ENCODE assay signal across 8 cellular contexts in the genomic region with DNA sequence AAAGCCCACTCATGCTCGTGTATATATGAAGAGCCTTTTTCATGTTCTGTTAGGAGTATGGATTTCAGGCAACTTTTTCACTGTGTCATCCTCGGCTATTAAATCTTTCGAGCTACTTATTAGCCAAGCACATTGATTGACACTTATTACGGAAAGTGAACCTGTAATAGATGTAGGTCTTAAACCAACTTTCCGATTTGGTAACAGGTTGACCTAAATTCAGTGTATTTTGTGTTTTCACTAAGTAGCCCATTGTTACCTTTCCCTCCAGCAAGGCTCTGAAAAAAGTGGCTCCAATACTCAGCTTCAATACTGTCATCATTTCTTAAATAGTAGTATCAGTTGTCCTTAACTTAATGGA. TPM values are rescaled to one million over a fixed set of nuclear protein-coding genes. Genes with fewer than 3 reads are reported as not detected.
DNase-seq lines count a peak whose midpoint lies in the region; ATAC-seq and TF ChIP-seq lines count a peak whose summit lies in the region.

No MANE protein-coding gene starts in this region.

- H3K27ac ChIP-seq in BLaER1 treated with 17β-estradiol and CSF1 and Interleukin-3, amounts not matched to agents 10 nM and 100 nM: peak overlapping the region; percentile 95 to 99 (median 98)
- H3K27ac ChIP-seq in Karpas-422 (ENCODE audit: low read length): peak overlapping the region; percentile 78
- H3K27ac ChIP-seq in dorsolateral prefrontal cortex: peak overlapping the region in 43 of 59 donors; percentile 63 to 98 (median 96)
- no peak overlapping the region for H3K27ac ChIP-seq in neural progenitor cell

- peaks cover 7% of the 10 kb centered on the region for H3K27me3 Mint-ChIP-seq in neural progenitor cell (ENCODE audit: insufficient read depth, low read depth)

- peaks cover 38 to 64% (median 59%) of the 10 kb centered on the region in 11 experiments for H4K20me1 ChIP-seq in BLaER1 treated with 17β-estradiol and CSF1 and Interleukin-3, amounts not matched to agents 10 nM and 100 nM
- peaks cover 16% of the 10 kb centered on the region for H4K20me1 ChIP-seq in Karpas-422 (ENCODE audit: insufficient read depth, low read depth, low read length)
- peaks cover 32% of the 10 kb centered on the region for H4K20me1 ChIP-seq in neural progenitor cell (ENCODE audit: low read depth)

- peaks cover 0 to 33% (median 22%) of the 10 kb centered on the region in 11 experiments; a peak in 21 of 22 replicates for H3K9me3 ChIP-seq in BLaER1 treated with 17β-estradiol and CSF1 and Interleukin-3, amounts not matched to agents 10 nM and 100 nM (replicated peaks in 1 of 11)
- no peaks in the 10 kb centered on the region; the same call in 1 of the 2 replicates for H3K9me3 ChIP-seq in Karpas-422 (ENCODE audit: low read length)
- no peaks in the 10 kb centered on the region for H3K9me3 ChIP-seq in neural progenitor cell (ENCODE audit: low read depth)

- no peak for DNase-seq in Karpas-422
- DNase-seq in dorsolateral prefrontal cortex: no peak
- DNase-seq in neural progenitor cell (ENCODE audit: low spot score): no peak
- DNase-seq in RPMI8226: no peak

- H3K9me2 ChIP-seq in Karpas-422 (replicated peaks; ENCODE audit: insufficient read depth, low read length): no peaks in the 10 kb centered on the region

- no peak overlapping the region for H2AFZ ChIP-seq in Karpas-422 (ENCODE audit: low read length)
- H2AFZ ChIP-seq in neural progenitor cell (replicated peaks): no peak overlapping the region

- peaks cover 16% of the 10 kb centered on the region for H3K9me3 Mint-ChIP-seq in neural progenitor cell

- TF ChIP-seq CTCF in dorsolateral prefrontal cortex (IDR thresholded peaks at IDR 0.05 in 54 of 56, conservative IDR thresholded peaks at IDR 0.05 in 2 of 56; ENCODE audit: low read depth in 1 of 56, partially characterized antibody in 56 of 56) (no peak), neural progenitor cell (IDR thresholded peaks at IDR 0.05) (no peak)

- peaks cover 21 to 50% (median 42%) of the 10 kb centered on the region in 11 experiments for H3K36me3 ChIP-seq in BLaER1 treated with 17β-estradiol and CSF1 and Interleukin-3, amounts not matched to agents 10 nM and 100 nM
- peaks cover 38% of the 10 kb centered on the region for H3K36me3 ChIP-seq in Karpas-422 (ENCODE audit: insufficient read depth, low read length)
- H3K36me3 ChIP-seq in neural progenitor cell: peaks cover 6% of the 10 kb centered on the region

- H3K4me1 ChIP-seq in BLaER1 treated with 17β-estradiol and CSF1 and Interleukin-3, amounts not matched to agents 10 nM and 100 nM: peaks cover 9 to 53% (median 23%) of the 10 kb centered on the region in 10 experiments
- H3K4me1 ChIP-seq in Karpas-422 (ENCODE audit: low read length) (peaks cover 11% of the 10 kb centered on the region), neural progenitor cell (peaks cover 8% of the 10 kb centered on the region)

- no peak for ATAC-seq in GM19324 (IDR thresholded peaks at IDR 0.05; ENCODE audit: low FRiP score, unreplicated experiment)
- no peak for ATAC-seq in HG03135 (IDR thresholded peaks at IDR 0.05; ENCODE audit: unreplicated experiment)
- ATAC-seq in HG03159 (IDR thresholded peaks at IDR 0.05; ENCODE audit: unreplicated experiment): no peak

- H3K4me3 ChIP-seq in BLaER1 treated with 17β-estradiol and CSF1 and Interleukin-3, amounts not matched to agents 10 nM and 100 nM: peak overlapping the region; percentile 76 to 99 (median 94)
- H3K4me3 ChIP-seq in Karpas-422 (ENCODE audit: low read length) (peak overlapping the region; percentile 83), dorsolateral prefrontal cortex (peak overlapping the region; percentile 47 to 99 (median 92)), neural progenitor cell (peak overlapping the region; percentile 90)

- peak overlapping the region; percentile 96 to 100 (median 99) for H3K9ac ChIP-seq in BLaER1 treated with 17β-estradiol and CSF1 and Interleukin-3, amounts not matched to agents 10 nM and 100 nM
- H3K9ac ChIP-seq in Karpas-422 (ENCODE audit: low read length): peak overlapping the region; percentile 98
- peak overlapping the region; percentile 93 for H3K9ac ChIP-seq in neural progenitor cell

- H3K4me3 Mint-ChIP-seq in neural progenitor cell: peak overlapping the region; percentile 99

- H3K79me2 ChIP-seq in Karpas-422 (ENCODE audit: low read length): peaks cover 66% of the 10 kb centered on the region
- peaks cover 66% of the 10 kb centered on the region for H3K79me2 ChIP-seq in neural progenitor cell (ENCODE audit: low read depth)

- peaks cover 10% of the 10 kb centered on the region for H3K4me1 Mint-ChIP-seq in neural progenitor cell

- H3K36me3 Mint-ChIP-seq in neural progenitor cell: peaks cover 26% of the 10 kb centered on the region

- peaks cover 23% of the 10 kb centered on the region for H3F3A ChIP-seq in neural progenitor cell (ENCODE audit: low read depth)

- peak overlapping the region; percentile 72 to 98 (median 89) for H3K4me2 ChIP-seq in BLaER1 treated with 17β-estradiol and CSF1 and Interleukin-3, amounts not matched to agents 10 nM and 100 nM
- peak overlapping the region; percentile 82 for H3K4me2 ChIP-seq in Karpas-422 (ENCODE audit: low read depth, low read length, poor library complexity, severe bottlenecking)
- peak overlapping the region; percentile 93 for H3K4me2 ChIP-seq in neural progenitor cell

- H3K27ac Mint-ChIP-seq in neural progenitor cell: peak overlapping the region; percentile 97

- intact Hi-C loops in dorsolateral prefrontal cortex (cut with DNase I): loop anchor here in 1 of 2 donors (2.0 kb wide), 1 partner anchor 125 kb away; a partner anchor contains a TSS

- H3K27me3 ChIP-seq in BLaER1 treated with 17β-estradiol and CSF1 and Interleukin-3, amounts not matched to agents 10 nM and 100 nM: no peaks in the 10 kb centered on the region
- H3K27me3 ChIP-seq in Karpas-422 (ENCODE audit: low read length) (no peaks in the 10 kb centered on the region), dorsolateral prefrontal cortex (no peaks in the 10 kb centered on the region), neural progenitor cell (no peaks in the 10 kb centered on the region)

RNA-seq across cellular contexts. Expression of a gene that starts 1.7 kb away (rescaled TPM):
- 87.0 and 102 TPM in 2 replicates for total RNA-seq in Karpas-422 (2014; rRNA removed; shearing (Covaris generic); ENCODE audit: low replicate concordance)
- total RNA-seq in dorsolateral prefrontal cortex (10 to 100 TPM; 28.1 to 67.1 (median 44.9) TPM), neural progenitor cell (ENCODE audit: low replicate concordance) (38.1 and 53.6 TPM in 2 replicates)

RNA-seq across cellular contexts. Expression of a gene that starts 29.2 kb away (rescaled TPM):
- 51.3 and 55.6 TPM in 2 replicates for total RNA-seq in Karpas-422 (2014; rRNA removed; shearing (Covaris generic); ENCODE audit: low replicate concordance)
- 10 to 100 TPM; 23.5 to 51.0 (median 37.0) TPM for total RNA-seq in dorsolateral prefrontal cortex
- total RNA-seq in neural progenitor cell (ENCODE audit: low replicate concordance): 35.5 and 61.4 TPM in 2 replicates

RNA-seq across cellular contexts. Expression of a gene that starts 29.3 kb away (rescaled TPM):
- total RNA-seq in Karpas-422 (2014; rRNA removed; shearing (Covaris generic); ENCODE audit: low replicate concordance): 2.6 and 4.0 TPM in 2 replicates
- total RNA-seq in dorsolateral prefrontal cortex (10 to 100 TPM in 35 of 120 experiments, 1 to 10 TPM in 85; 2.8 to 14.6 (median 8.6) TPM), neural progenitor cell (ENCODE audit: low replicate concordance) (7.0 and 7.7 TPM in 2 replicates)
